Comparison of ENCODE assay signal across 8 cellular contexts in genomic region chr10:6202098-6202683, GRCh38. TPM values are rescaled to one million over a fixed set of nuclear protein-coding genes. Genes with fewer than 3 reads are reported as not detected.
DNase-seq lines count a peak whose midpoint lies in the region; ATAC-seq, FAIRE-seq and TF ChIP-seq lines count a peak whose summit lies in the region.

No MANE protein-coding gene starts in this region.

- no peaks in the 10 kb centered on the region for H3K36me3 ChIP-seq in CD8-positive, alpha-beta T cell (ENCODE audit: insufficient read depth, low read length)
- H3K36me3 ChIP-seq in K562 (ENCODE audit: control insufficient read depth, insufficient read depth, low read length) (no peaks in the 10 kb centered on the region), transverse colon (no peaks in the 10 kb centered on the region)

- TF ChIP-seq POLR2A in K562 (conservative IDR thresholded peaks at IDR 0.05) = no peak
- no peak for TF ChIP-seq POLR2A in transverse colon (IDR thresholded peaks at IDR 0.05)

- H3K4me1 Mint-ChIP-seq in CD8-positive, alpha-beta T cell (ENCODE audit: low read depth) = peaks cover 22% of the 10 kb centered on the region
- peaks cover 16% of the 10 kb centered on the region for H3K4me1 Mint-ChIP-seq in memory B cell

- peak overlapping the region; percentile 93 for H3K4me3 Mint-ChIP-seq in CD8-positive, alpha-beta T cell
- peak overlapping the region; percentile 91 for H3K4me3 Mint-ChIP-seq in memory B cell

- no peaks in the 10 kb centered on the region for H3K9me3 Mint-ChIP-seq in CD8-positive, alpha-beta T cell
- H3K9me3 Mint-ChIP-seq in memory B cell = no peaks in the 10 kb centered on the region

- H3K36me3 Mint-ChIP-seq in CD8-positive, alpha-beta T cell = peaks cover 3% of the 10 kb centered on the region
- H3K36me3 Mint-ChIP-seq in memory B cell = no peaks in the 10 kb centered on the region

- no peak for TF ChIP-seq RAD21 in K562 (CRISPR knock-in tag; conservative IDR thresholded peaks at IDR 0.05 in 1 of 2, IDR thresholded peaks at IDR 0.05 in 1 of 2)

- peak overlapping the region; percentile 54 for H3K4me3 ChIP-seq in CD8-positive, alpha-beta T cell (ENCODE audit: low read depth, low read length)
- H3K4me3 ChIP-seq in K562 (0 out of 2 replicates have a peak overlapping the region, but pooled peaks have one; percentile 62), transverse colon (peak overlapping the region; percentile 52 to 96 (median 62))

- H3K9ac ChIP-seq in K562 (ENCODE audit: insufficient read depth in 1 of 2, low read depth in 2 of 2, low read length in 2 of 2) = peak overlapping the region; percentile 18 to 87; a peak in 3 of 4 replicates

- intact Hi-C loops in CD8-positive, alpha-beta T cell (cut with DNase I, micrococcal nuclease) = loop anchor here (1.0 to 10.0 kb wide), 12 partner anchors 29 to 473 kb away; partner anchors contain the start of genes RBM17 (in 2 of the 2) and IL15RA (in 1 of the 2)
- intact Hi-C loops in K562 (cut with micrococcal nuclease) = loop anchor here (1.0 to 2.0 kb wide), 2 partner anchors 93 to 199 kb away; no protein-coding TSS in a partner anchor
- intact Hi-C loops in transverse colon (cut with DNase I; ENCODE audit: low total_unique reads) = loop anchor here (1.0 to 5.0 kb wide), 4 partner anchors 40 to 199 kb away; partner anchors contain the start of gene RBM17

- no peak for TF ChIP-seq EP300 in K562 (IDR thresholded peaks at IDR 0.05; ENCODE audit: low read length)
- no peak for TF ChIP-seq EP300 in transverse colon (IDR thresholded peaks at IDR 0.05; ENCODE audit: low read depth)

- FAIRE-seq in K562 (lab: Jason Lieb, UNC) = no peak

- 30% methylated on average over 23 of the region's 29 CpGs for WGBS in K562 (ENCODE audit: insufficient coverage, low coverage, missing lambda C conversion rate)
- 0% methylated on average over 29 of the region's 29 CpGs; no CpG with 5 or more reads in 1 of the 2 donors for WGBS in transverse colon (ENCODE audit: low coverage in 1 of 2), 2 donors

- H3K79me2 ChIP-seq in K562 (ENCODE audit: control insufficient read depth, insufficient read depth, low read length) = peaks cover 9% of the 10 kb centered on the region

- peak overlapping the region; percentile 81 for H3K4me2 ChIP-seq in K562 (ENCODE audit: insufficient read depth, low read length)

- H3K27ac Mint-ChIP-seq in CD8-positive, alpha-beta T cell = peak overlapping the region; percentile 93
- H3K27ac Mint-ChIP-seq in memory B cell = peak overlapping the region; percentile 83

- no peaks in the 10 kb centered on the region for H3K9me1 ChIP-seq in K562 (ENCODE audit: control insufficient read depth, insufficient read depth, low read length)

- no peaks in the 10 kb centered on the region for H3K27me3 ChIP-seq in CD8-positive, alpha-beta T cell (ENCODE audit: insufficient read depth, low read length)
- H3K27me3 ChIP-seq in K562 (ENCODE audit: control insufficient read depth in 2 of 2, insufficient read depth in 2 of 2, low read length in 2 of 2) (no peaks in the 10 kb centered on the region), transverse colon (no peaks in the 10 kb centered on the region)

- in situ Hi-C loops in K562 (cut with MboI) (loop anchor here (5.0 kb wide), 1 partner anchor 190 kb away; no protein-coding TSS in a partner anchor), transverse colon (cut with MboI; ENCODE audit: low pct_ligation_motif_present in 1 of 4, low pct_unique_long_range_greater_than_20kb in 1 of 4, low sequenced_read_pairs in 3 of 4) (loop anchor here in 2 of 4 donors (10.0 kb wide), 2 partner anchors 57 to 87 kb away; no protein-coding TSS in a partner anchor)

- H3K27me3 Mint-ChIP-seq in CD8-positive, alpha-beta T cell (ENCODE audit: low read depth) = no peaks in the 10 kb centered on the region
- no peaks in the 10 kb centered on the region for H3K27me3 Mint-ChIP-seq in memory B cell

- H4K20me1 ChIP-seq in K562 (replicated peaks; ENCODE audit: control insufficient read depth, insufficient read depth, low read length) = peaks cover 17% of the 10 kb centered on the region

- H3K9me3 ChIP-seq in CD8-positive, alpha-beta T cell (ENCODE audit: low read length) = no peaks in the 10 kb centered on the region
- H3K9me3 ChIP-seq in K562 (replicated peaks; ENCODE audit: control insufficient read depth, insufficient read depth, low read depth, low read length) (no peaks in the 10 kb centered on the region), transverse colon (no peaks in the 10 kb centered on the region)

- POLR2A ChIA-PET in CD8-positive, alpha-beta T cell (lab: Charles Lee) = interaction anchor here (0.7 to 3.1 kb wide), 19 partner anchors 29 to 376 kb away, joined by 3 to 49 read pairs (median 7); no protein-coding TSS in a partner anchor
- POLR2A ChIA-PET in K562 (lab: Yijun Ruan, JAX) = interaction anchor here (0.6 to 1.7 kb wide), 10 partner anchors 8 to 1218 kb away, joined by 3 to 6 read pairs (median 4); no protein-coding TSS in a partner anchor

- no peak for ATAC-seq in CD8-positive, alpha-beta T cell
- ATAC-seq in HG03378 (IDR thresholded peaks at IDR 0.05; ENCODE audit: unreplicated experiment) (peak; percentile 17), K562 (no peak), memory B cell (ENCODE audit: low read depth) (no peak)

- TF ChIP-seq CTCF in CD8-positive, alpha-beta T cell (IDR thresholded peaks at IDR 0.05) = no peak
- TF ChIP-seq CTCF in K562 (IDR thresholded peaks at IDR 0.05 in 2 of 3, conservative IDR thresholded peaks at IDR 0.05 in 1 of 3; ENCODE audit: insufficient read depth in 2 of 3, low read depth in 1 of 3, low read length in 3 of 3) (no peak), transverse colon (IDR thresholded peaks at IDR 0.05) (no peak)

- H2AFZ ChIP-seq in K562 (ENCODE audit: low read depth, low read length) = peak overlapping the region; percentile 73; the same call in 1 of the 2 replicates

- H3K27ac ChIP-seq in CD8-positive, alpha-beta T cell (ENCODE audit: low read depth, low read length) = peak overlapping the region; percentile 29
- H3K27ac ChIP-seq in K562 (ENCODE audit: extremely low read depth, low read depth, low read length) = no peak overlapping the region; the same call in 2 of the 3 replicates
- peak overlapping the region; percentile 91 to 100 (median 93) for H3K27ac ChIP-seq in transverse colon

- H3K4me1 ChIP-seq in CD8-positive, alpha-beta T cell (ENCODE audit: insufficient read depth, low read length) = peaks cover 18% of the 10 kb centered on the region
- H3K4me1 ChIP-seq in K562 (replicated peaks in 1 of 2; ENCODE audit: control insufficient read depth in 2 of 2, insufficient read depth in 2 of 2, low read length in 2 of 2) (peaks cover 8 to 40% of the 10 kb centered on the region in 2 experiments), transverse colon (peaks cover 15 to 35% (median 32%) of the 10 kb centered on the region in 4 donors)

- CTCF ChIA-PET in CD8-positive, alpha-beta T cell (lab: Charles Lee) = interaction anchor here (0.5 to 5.3 kb wide), 61 partner anchors 8 to 477 kb away, joined by 3 to 144 read pairs (median 4); no protein-coding TSS in a partner anchor
- CTCF ChIA-PET in K562 (lab: Yijun Ruan, JAX; ENCODE audit: low intra/inter-chr PET ratio) = interaction anchor here (0.6 to 2.4 kb wide), 4 partner anchors 94 to 1388 kb away, joined by 3 to 33 read pairs (median 6); partner anchors contain the start of gene RBM17

- peak in 2 of 7 experiments; percentile 14 to 16 for DNase-seq in CD8-positive, alpha-beta T cell
- DNase-seq in K562 (ENCODE audit: extremely low read depth in 1 of 4, low spot score in 3 of 4) (peak in 1 of 4 experiments; percentile 26), memory B cell (ENCODE audit: low spot score in 2 of 2) (no peak), transverse colon (no peak), iPS-NIHi7 (ENCODE audit: extremely low spot score) (no peak), hypothalamus (lab: John Stamatoyannopoulos, UW) (no peak), NCI-H2107 treated with DMSO at 0.1 percent for 48 hours (lab: John Stamatoyannopoulos, UW; ENCODE audit: unreplicated experiment) (no peak)

- no TSS peak for BruUV-seq in K562 (replicated peaks; lab: Mats Ljungman, UMichigan)

TF ChIP-seq in K562, 482 proteins besides CTCF, POLR2A, EP300 and RAD21:
- TF ChIP-seq JUN (IDR thresholded peaks at IDR 0.05; ENCODE audit: borderline replicate concordance, low read depth, low read length) = no peak
- TF ChIP-seq JUN (CRISPR knock-in tag; IDR thresholded peaks at IDR 0.05; ENCODE audit: borderline replicate concordance) = 0 out of 2 replicates have a peak, but pooled peaks have one; percentile 1
- TF ChIP-seq ZNF311 (CRISPR knock-in tag; IDR thresholded peaks at IDR 0.05) = no peak

RNA-seq across cellular contexts. Expression of gene PFKFB3, which starts 0.5 kb away (rescaled TPM):
- 100 to 1,000 TPM; 221 to 233 TPM for total RNA-seq in CD8-positive, alpha-beta T cell
- 25.5 and 39.0 TPM in 2 replicates for total RNA-seq in K562 (2011; cell fraction: chromatin; rRNA removed; ENCODE audit: low replicate concordance)
- total RNA-seq in K562 (2011; cell fraction: nucleolus; rRNA removed) = 19.2 and 20.8 TPM in 2 replicates
- 15.2 and 16.8 TPM in 2 replicates for total RNA-seq in K562 (2011; cell fraction: nucleoplasm; rRNA removed)
- total RNA-seq in K562 (2014; rRNA removed) = 7.1 and 8.7 TPM in 2 replicates
- 7.3 and 8.5 TPM in 2 replicates for total RNA-seq in K562 (2014; rRNA removed; fragmentation: Illumina TruSeq; extraction: Trizol)
- total RNA-seq in K562 (2015; rRNA removed; fragmentation: Illumina TruSeq; extraction: Trizol) = 7.8 and 8.5 TPM in 2 replicates
- total RNA-seq in K562 (2021) = 21.1 and 21.6 TPM in 2 replicates
- polyA plus RNA-seq in K562 (2011; rRNA removed) = 7.8 and 11.2 TPM in 2 replicates
- polyA plus RNA-seq in K562 (2011; cell fraction: cytosol; rRNA removed) = 8.6 and 13.1 TPM in 2 replicates
- polyA plus RNA-seq in K562 (2011; cell fraction: nucleus; rRNA removed) = 17.4 and 21.2 TPM in 2 replicates
- polyA plus RNA-seq in K562 (2012) = 9.6 and 10.0 TPM in 2 replicates
- polyA plus RNA-seq in K562 (2014; fragmentation: Illumina TruSeq; extraction: Trizol) = 15.0 TPM in 2 replicates
- polyA plus RNA-seq in K562 (2014; fragmentation: Nextera tagmentation; extraction: Ambion mirVana) = under 1 TPM; 0.46 to 0.73 TPM
- 8.4 and 10.4 TPM in 2 replicates for polyA plus RNA-seq in K562 (2014; rRNA removed)
- 9.6 and 9.7 TPM in 2 replicates for polyA minus RNA-seq in K562 (2011; rRNA and poly(A)+ RNA removed)
- polyA minus RNA-seq in K562 (2011; cell fraction: cytosol; rRNA and poly(A)+ RNA removed) = 5.0 TPM in 2 replicates
- 7.9 and 14.4 TPM in 2 replicates for polyA minus RNA-seq in K562 (2011; cell fraction: nucleus; rRNA and poly(A)+ RNA removed)
- 10 to 100 TPM; 16.9 to 29.9 (median 20.2) TPM for total RNA-seq in transverse colon

Comparison
In these comparisons a context has a peak if more than half of its experiments do, and no peak if none do; other contexts are left out.
1. RNA of gene PFKFB3, which starts 0.5 kb away (total RNA-seq): 221 to 233 TPM in CD8-positive, alpha-beta T cell; 16.9 to 29.9 TPM in transverse colon and 7.1 to 39.0 TPM in K562; every median in the first group is over 4 times any median in the second.
2. Peak in every context shown above with its lines, with median percentiles within 50 percentile points of each other: H3K4me3 ChIP-seq.